ENCODE assay signal across 9 cellular contexts in genomic region chr10:114684085-114684821, GRCh38. TPM values are rescaled to one million over a fixed set of nuclear protein-coding genes. Genes with fewer than 3 reads are reported as not detected.
DNase-seq lines count a peak whose midpoint lies in the region; ATAC-seq and TF ChIP-seq lines count a peak whose summit lies in the region.
"Had no signal": no experiment of that assay in that cellular context is flagged by ENCODE, and none has a peak within 500 bp of the region (broad histone marks: within the 10 kb centered on the region; RNA-seq: fewer than 3 reads in every experiment).

No MANE protein-coding gene starts in this region.

- H2AFZ ChIP-seq in smooth muscle cell (ENCODE audit: low read depth) = no peak overlapping the region

- peak overlapping the region; percentile 38; the same call in 1 of the 2 replicates for H3K27ac ChIP-seq in HEK293 (ENCODE audit: extremely low read depth, low read depth, low read length)
- H3K27ac ChIP-seq in left lung = peak overlapping the region; percentile 68 to 71
- H3K27ac ChIP-seq in smooth muscle cell (ENCODE audit: low read depth) = peak overlapping the region; percentile 86

- intact Hi-C loops in left lung (cut with DNase I) = no loop called here

- no peaks in the 10 kb centered on the region for H3K79me2 ChIP-seq in smooth muscle cell (ENCODE audit: low read depth)

- H3K9me3 ChIP-seq in HEK293 (ENCODE audit: control insufficient read depth, insufficient read depth, low read depth, low read length) (no peaks in the 10 kb centered on the region), left lung (no peaks in the 10 kb centered on the region), smooth muscle cell (replicated peaks; ENCODE audit: low read depth) (no peaks in the 10 kb centered on the region)

- H3K27me3 ChIP-seq in left lung = no peaks in the 10 kb centered on the region
- no peaks in the 10 kb centered on the region for H3K27me3 ChIP-seq in smooth muscle cell (ENCODE audit: low read depth)

- peaks cover 3% of the 10 kb centered on the region for H3F3A ChIP-seq in smooth muscle cell (ENCODE audit: low read depth)

- CTCF ChIA-PET in HEK293 (lab: Yijun Ruan, JAX) = interaction anchor here (0.8 kb wide), 1 partner anchor 11 kb away, joined by 3 read pairs; no protein-coding TSS in a partner anchor

- H3K4me3 Mint-ChIP-seq in chondrocyte (ENCODE audit: unreplicated experiment) = peak overlapping the region; percentile 46
- H3K4me3 Mint-ChIP-seq: activated CD4-positive, alpha-beta T cell treated with anti-CD3 and anti-CD28 coated beads, Interleukin-2, amount 10 ng/mL, durations not matched to agents 24 days and 14 days had no signal

- H3K9me3 Mint-ChIP-seq in chondrocyte (ENCODE audit: low read depth) = no peaks in the 10 kb centered on the region
- H3K9me3 Mint-ChIP-seq: activated CD4-positive, alpha-beta T cell treated with anti-CD3 and anti-CD28 coated beads, Interleukin-2, amount 10 ng/mL, durations not matched to agents 24 days and 14 days had no signal

- H3K4me2 ChIP-seq in smooth muscle cell = peak overlapping the region; percentile 78

- H3K27me3 Mint-ChIP-seq in chondrocyte (ENCODE audit: low read depth) = no peaks in the 10 kb centered on the region

- POLR2A ChIA-PET in HEK293 (lab: Yijun Ruan, JAX) = no interaction called here

- 56% methylated on average over 11 of the region's 12 CpGs for WGBS in smooth muscle cell (ENCODE audit: low lambda C conversion rate)

- H3K27ac Mint-ChIP-seq in chondrocyte (ENCODE audit: unreplicated experiment) = peak overlapping the region; percentile 77
- H3K27ac Mint-ChIP-seq: activated CD4-positive, alpha-beta T cell treated with anti-CD3 and anti-CD28 coated beads, Interleukin-2, amount 10 ng/mL, durations not matched to agents 24 days and 14 days had no signal

- H3K36me3 Mint-ChIP-seq in chondrocyte (ENCODE audit: low read depth) = no peaks in the 10 kb centered on the region

- no peak for DNase-seq in chondrocyte (ENCODE audit: low spot score)
- peak; percentile 68 to 78 for DNase-seq in left lung
- DNase-seq in smooth muscle cell (lab: John Stamatoyannopoulos, UW; ENCODE audit: unreplicated experiment) = no peak
- DNase-seq in RPMI8226 = no peak
- DNase-seq in foreskin melanocyte = no peak
- no peak for DNase-seq in DMS153 treated with DMSO at 0.1 percent for 48 hours (lab: John Stamatoyannopoulos, UW; ENCODE audit: unreplicated experiment)
- DNase-seq: activated CD4-positive, alpha-beta T cell treated with anti-CD3 and anti-CD28 coated beads, Interleukin-2, amount 10 ng/mL, durations not matched to agents 24 days and 14 days had no signal

- H4K20me1 ChIP-seq in smooth muscle cell (ENCODE audit: low read depth) = no peaks in the 10 kb centered on the region

- H3K4me1 Mint-ChIP-seq in chondrocyte (ENCODE audit: low read depth) = peaks cover 45% of the 10 kb centered on the region
- H3K4me1 Mint-ChIP-seq: activated CD4-positive, alpha-beta T cell treated with anti-CD3 and anti-CD28 coated beads, Interleukin-2, amount 10 ng/mL, durations not matched to agents 24 days and 14 days had no signal

- H3K36me3 ChIP-seq in HEK293 (ENCODE audit: control insufficient read depth in 2 of 2, insufficient read depth in 1 of 2, low read length in 2 of 2) (no peaks in the 10 kb centered on the region), left lung (no peaks in the 10 kb centered on the region), smooth muscle cell (ENCODE audit: low read depth) (no peaks in the 10 kb centered on the region)

- TF ChIP-seq CTCF in HEK293 (tag by site-specific recombination; IDR thresholded peaks at IDR 0.05) = no peak
- TF ChIP-seq CTCF in chondrocyte (IDR thresholded peaks at IDR 0.05) = no peak
- no peak for TF ChIP-seq CTCF in left lung (IDR thresholded peaks at IDR 0.05)
- TF ChIP-seq CTCF in smooth muscle cell (IDR thresholded peaks at IDR 0.05; ENCODE audit: borderline replicate concordance, insufficient read depth, poor library complexity, severe bottlenecking) = no peak

- ATAC-seq in left lung (peak; percentile 85), GM21360 (IDR thresholded peaks at IDR 0.05; ENCODE audit: unreplicated experiment) (no peak)

- no peak overlapping the region for H3K4me3 ChIP-seq in HEK293 (ENCODE audit: low read depth, low read length)
- H3K4me3 ChIP-seq in left lung = peak overlapping the region; percentile 23 to 35
- H3K4me3 ChIP-seq in smooth muscle cell = peak overlapping the region; percentile 40

- H3K9ac ChIP-seq in smooth muscle cell (ENCODE audit: low read depth) = peak overlapping the region; percentile 69

- H3K4me1 ChIP-seq in HEK293 (ENCODE audit: control insufficient read depth, insufficient read depth, low read length) (peaks cover 56% of the 10 kb centered on the region), left lung (peaks cover 29 to 38% of the 10 kb centered on the region in 2 donors), smooth muscle cell (ENCODE audit: low read depth) (peaks cover 21% of the 10 kb centered on the region)

TF ChIP-seq in HEK293, 187 proteins besides CTCF, POLR2A, EP300 and RAD21 (continues in another document):
- TF ChIP-seq BCL11A (tag by site-specific recombination; IDR thresholded peaks at IDR 0.05; ENCODE audit: low read depth) (no peak), ZNF792 (tag by site-specific recombination; IDR thresholded peaks at IDR 0.05) (no peak), KLF9 (tag by site-specific recombination; IDR thresholded peaks at IDR 0.05; ENCODE audit: low read depth) (peak; percentile 97), ZNF529 (tag by site-specific recombination; IDR thresholded peaks at IDR 0.05; ENCODE audit: insufficient replicate concordance) (no peak), ZBTB17 (tag by site-specific recombination; IDR thresholded peaks at IDR 0.05) (peak; percentile 94), ZNF600 (tag by site-specific recombination; IDR thresholded peaks at IDR 0.05) (0 out of 2 replicates have a peak, but pooled peaks have one; percentile 64), ZNF626 (tag by site-specific recombination; IDR thresholded peaks at IDR 0.05) (no peak), PRDM10 (tag by site-specific recombination; IDR thresholded peaks at IDR 0.05) (peak; percentile 63; the same call in 1 of the 2 replicates), KLF10 (tag by site-specific recombination; IDR thresholded peaks at IDR 0.05) (peak; percentile 47), ZNF777 (tag by site-specific recombination; IDR thresholded peaks at IDR 0.05; ENCODE audit: borderline replicate concordance) (no peak), TSHZ1 (tag by site-specific recombination; IDR thresholded peaks at IDR 0.05; ENCODE audit: borderline replicate concordance) (no peak), KLF1 (tag by site-specific recombination; IDR thresholded peaks at IDR 0.05) (peak; percentile 81), EGR2 (tag by site-specific recombination; IDR thresholded peaks at IDR 0.05; ENCODE audit: low read depth) (peak; percentile 67), ZNF514 (tag by site-specific recombination; IDR thresholded peaks at IDR 0.05) (no peak)

RNA-seq across cellular contexts. Expression of gene ABLIM1, which starts 26.2 kb away (rescaled TPM):
- 13.5 to 41.9 TPM (median 15.7 TPM) in 3 replicates for total RNA-seq in chondrocyte
- 100 to 1,000 TPM in 1 of 2 donors, 10 to 100 TPM in 1; 80.5 to 195 TPM for total RNA-seq in left lung
- total RNA-seq in smooth muscle cell = 8.9 and 17.6 TPM in 2 replicates
- polyA plus RNA-seq in smooth muscle cell = 1.6 and 3.4 TPM in 2 replicates

Comparison
In these comparisons a context has a peak if more than half of its experiments do, and no peak if none do; other contexts are left out.
1. DNase-seq: peak in left lung (2 of 2); none in chondrocyte (single experiment), smooth muscle cell (single experiment), RPMI8226 (single experiment), foreskin melanocyte (single experiment) and DMS153 treated with DMSO at 0.1 percent for 48 hours (single experiment).
2. Peak in every context shown above with its lines, with median percentiles within 50 percentile points of each other: H3K27ac ChIP-seq.